In genomic region chr11:116355104-116355503, GRCh38 we compare ENCODE assay signal across 10 cellular contexts.
"Had no signal": no experiment of that assay in that cellular context is flagged by ENCODE, and none has a peak within 500 bp of the region (broad histone marks: within the 10 kb centered on the region; RNA-seq: fewer than 3 reads in every experiment).

No MANE protein-coding gene starts in this region.

- FAIRE-seq: H54 had no signal

- DNase-seq: GM23248, GOT3, H7, H9, HCEC 1CT, HFFc6 had no signal

- ATAC-seq: GM23338, HCT116 had no signal

- H3K4me1 ChIP-seq: HAP-1 had no signal

- H3K4me2 ChIP-seq: GM23338 had no signal

- H3K27ac ChIP-seq: GM23248 had no signal

- H3K36me3 ChIP-seq: HAP-1 had no signal

- H3K9me3 ChIP-seq: HAP-1 had no signal

- H3K4me3 ChIP-seq: GM23248, GM23338, HAP-1 had no signal

- H3K9ac ChIP-seq: GM23248 had no signal

- H2AFZ ChIP-seq: GM23248, GM23338 had no signal
